1 cellular context compared by ENCODE assay signal in the genomic region with DNA sequence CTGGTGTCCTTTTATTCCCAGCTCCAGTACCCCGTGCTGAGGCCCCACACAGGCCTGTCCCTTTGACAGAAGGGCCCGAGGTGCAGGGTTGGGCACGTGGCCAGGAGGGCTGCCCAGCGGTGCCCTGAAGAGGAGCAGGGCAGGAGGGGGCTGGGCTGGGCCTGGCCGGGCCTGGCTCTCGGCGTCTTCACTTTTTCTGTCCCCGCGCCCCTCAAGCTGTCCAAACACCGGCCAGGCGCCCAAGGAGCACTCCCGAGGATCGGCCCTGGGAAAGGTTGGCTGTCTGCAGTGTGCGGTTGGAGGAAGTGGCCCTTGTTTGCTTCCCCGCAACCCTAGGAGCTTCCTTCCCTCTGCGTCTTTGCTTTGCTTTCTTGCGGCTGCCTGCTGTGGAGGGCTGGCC.
TF ChIP-seq lines count a peak whose summit lies in the region.

No MANE protein-coding gene starts in this region.

TF ChIP-seq in H1, 55 proteins besides CTCF, POLR2A, EP300 and RAD21:
- TF ChIP-seq SP1 (IDR thresholded peaks at IDR 0.05; ENCODE audit: low read depth, low read length), result no peak
- no peak for TF ChIP-seq TCF12 (IDR thresholded peaks at IDR 0.05; ENCODE audit: low read depth, low read length)
